27 cellular contexts compared by ENCODE assay signal in genomic region chr5:82338731-82339130, GRCh38.
"Had no signal": no experiment of that assay in that cellular context is flagged by ENCODE, and none has a peak within 500 bp of the region (broad histone marks: within the 10 kb centered on the region; RNA-seq: fewer than 3 reads in every experiment).

No MANE protein-coding gene starts in this region.

- H3K4me3 Mint-ChIP-seq: activated CD4-positive, alpha-beta T cell treated with anti-CD3 and anti-CD28 coated beads, Interleukin-2, amount 10 ng/mL, durations not matched to agents 7 days and 5 days; activated CD8-positive, alpha-beta memory T cell treated with anti-CD3 and anti-CD28 coated beads, Interleukin-2, amount 10 ng/mL, durations not matched to agents 7 days and 5 days; activated CD8-positive, alpha-beta T cell treated with anti-CD3 and anti-CD28 coated beads for 36 hours; activated naive CD8-positive, alpha-beta T cell treated with anti-CD3 and anti-CD28 coated beads, Interleukin-2, amount 50 U/mL, for 24 hours; central memory CD8-positive, alpha-beta T cell; mesothelial cell of epicardium; natural killer cell; T-cell; T-helper 2 cell treated with Interferon-gamma antibody and Interleukin-4, amounts not matched to agents 5 μg/mL and 100 μg/mL, for 36 hours had no signal

- H3K9me3 Mint-ChIP-seq: activated CD4-positive, alpha-beta T cell treated with anti-CD3 and anti-CD28 coated beads, Interleukin-2, amount 10 ng/mL, durations not matched to agents 7 days and 5 days; activated CD8-positive, alpha-beta T cell treated with anti-CD3 and anti-CD28 coated beads for 36 hours; activated naive CD8-positive, alpha-beta T cell treated with anti-CD3 and anti-CD28 coated beads, Interleukin-2, amount 50 U/mL, for 24 hours; central memory CD8-positive, alpha-beta T cell; mesothelial cell of epicardium; natural killer cell; T-cell; T-helper 2 cell treated with Interferon-gamma antibody and Interleukin-4, amounts not matched to agents 5 μg/mL and 100 μg/mL, for 36 hours had no signal

- H3K4me1 Mint-ChIP-seq: activated naive CD8-positive, alpha-beta T cell treated with anti-CD3 and anti-CD28 coated beads, Interleukin-2, amount 50 U/mL, for 24 hours; central memory CD8-positive, alpha-beta T cell; natural killer cell had no signal

- H3K36me3 ChIP-seq: lower lobe of right lung, spleen, thoracic aorta, upper lobe of right lung had no signal

- H3K9me3 ChIP-seq: lower lobe of right lung, spleen, thoracic aorta, upper lobe of right lung had no signal

- H3K27ac ChIP-seq: epithelial cell of prostate, lower lobe of right lung, spleen, upper lobe of right lung, VCaP had no signal

- H3K4me3 ChIP-seq: coronary artery, lower lobe of right lung, spleen, thoracic aorta, upper lobe of right lung had no signal

- H3K36me3 Mint-ChIP-seq: activated CD8-positive, alpha-beta memory T cell treated with anti-CD3 and anti-CD28 coated beads, Interleukin-2, amount 10 ng/mL, durations not matched to agents 7 days and 5 days; mesothelial cell of epicardium; natural killer cell; T-cell had no signal

- H3K27ac Mint-ChIP-seq: activated CD4-positive, alpha-beta T cell treated with anti-CD3 and anti-CD28 coated beads, Interleukin-2, amount 10 ng/mL, durations not matched to agents 7 days and 5 days; activated CD8-positive, alpha-beta memory T cell treated with anti-CD3 and anti-CD28 coated beads, Interleukin-2, amount 10 ng/mL, durations not matched to agents 7 days and 5 days; activated CD8-positive, alpha-beta T cell treated with anti-CD3 and anti-CD28 coated beads for 36 hours; activated naive CD8-positive, alpha-beta T cell treated with anti-CD3 and anti-CD28 coated beads, Interleukin-2, amount 50 U/mL, for 24 hours; mesothelial cell of epicardium; natural killer cell; T-cell; T-helper 2 cell treated with Interferon-gamma antibody and Interleukin-4, amounts not matched to agents 5 μg/mL and 100 μg/mL, for 36 hours had no signal

- H3K27me3 ChIP-seq: spleen, upper lobe of right lung had no signal

- ATAC-seq: activated CD4-positive, CD25-positive, alpha-beta regulatory T cell treated with anti-CD3 and anti-CD28 coated beads, Interleukin-2, amount 50 U/mL, for 24 hours; activated CD8-positive, alpha-beta memory T cell treated with anti-CD3 and anti-CD28 coated beads, Interleukin-2, amount 10 ng/mL, durations not matched to agents 7 days and 5 days; activated CD8-positive, alpha-beta T cell treated with anti-CD3 and anti-CD28 coated beads for 36 hours; activated naive CD8-positive, alpha-beta T cell treated with anti-CD3 and anti-CD28 coated beads, Interleukin-2, amount 50 U/mL, for 24 hours; lower lobe of right lung; natural killer cell; T-cell; upper lobe of right lung had no signal

- DNase-seq: activated CD4-positive, alpha-beta T cell treated with anti-CD3 and anti-CD28 coated beads, Interleukin-2, amount 10 ng/mL, durations not matched to agents 7 days and 5 days; activated CD8-positive, alpha-beta memory T cell treated with anti-CD3 and anti-CD28 coated beads, Interleukin-2, amount 10 ng/mL, durations not matched to agents 7 days and 5 days; activated CD8-positive, alpha-beta T cell treated with anti-CD3 and anti-CD28 coated beads for 36 hours; activated gamma-delta T cell; activated naive CD4-positive, alpha-beta T cell treated with anti-CD3 and anti-CD28 coated beads, Interleukin-2, amount 50 U/mL, for 16 hours; activated naive CD8-positive, alpha-beta T cell treated with anti-CD3 and anti-CD28 coated beads, Interleukin-2, amount 50 U/mL, for 24 hours; activated T-cell treated with anti-CD3 and anti-CD28 coated beads for 4 hours; anterior cingulate cortex; foreskin melanocyte; kidney; lower lobe of right lung; natural killer cell; nucleus accumbens; retina; spleen; stimulated activated CD4-positive, alpha-beta T cell treated with anti-CD3 and anti-CD28 coated beads, Interleukin-4, amount 100 ng/mL, for 1 hour; stimulated activated naive CD4-positive, alpha-beta T cell; T-cell; upper lobe of right lung had no signal
